In the genomic region with DNA sequence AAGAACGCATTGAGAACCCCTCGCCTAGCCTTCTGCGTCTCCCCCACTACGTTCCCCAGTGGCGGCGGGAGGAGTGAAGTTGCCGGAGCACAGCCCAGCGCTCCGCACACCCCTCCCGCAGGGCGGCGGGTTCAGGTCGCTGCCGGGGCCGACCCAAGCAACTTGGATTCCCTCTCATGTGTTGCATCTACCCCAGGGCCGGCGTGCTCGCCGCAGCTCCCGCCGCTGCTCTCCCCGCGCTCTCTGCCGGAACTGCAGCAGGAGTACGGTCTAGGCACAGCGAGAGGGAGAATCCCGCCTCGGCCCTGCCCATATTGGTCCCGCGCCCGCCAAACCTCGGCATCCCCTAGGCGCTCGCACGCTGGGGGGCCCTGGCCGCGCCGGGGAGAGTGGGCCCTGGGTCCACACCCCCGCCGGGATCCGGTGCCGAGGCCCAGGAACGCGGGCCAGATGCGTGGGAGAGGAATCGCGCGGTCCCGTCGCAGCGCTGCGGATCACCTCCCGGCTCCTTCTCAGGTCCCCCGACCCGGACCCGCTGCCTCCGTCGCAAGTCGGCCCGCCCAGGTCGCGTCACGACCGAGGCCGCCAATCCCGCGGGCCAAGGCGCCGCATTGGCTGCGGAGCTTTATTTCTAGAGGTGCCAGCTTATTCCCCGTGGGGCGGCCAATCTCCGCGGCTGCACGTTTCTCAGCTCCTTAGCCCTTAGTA, we compare ENCODE assay signal across 8 cellular contexts. TPM values are rescaled to one million over a fixed set of nuclear protein-coding genes. Genes with fewer than 3 reads are reported as not detected.
DNase-seq lines count a peak whose midpoint lies in the region; ATAC-seq, FAIRE-seq and TF ChIP-seq lines count a peak whose summit lies in the region.

No MANE protein-coding gene starts in this region.

- intact Hi-C loops in heart left ventricle (cut with DNase I) (loop anchor here in 5 of 10 donors (2.0 to 10.0 kb wide), 6 partner anchors 65 to 165 kb away; partner anchors contain the start of genes DMTF1 (in 3 of the 5) and ELAPOR2 (in 1 of the 5)), posterior cingulate gyrus (cut with DNase I) (no loop called here)

- peaks cover 6% of the 10 kb centered on the region for H3K27me3 Mint-ChIP-seq in activated naive CD8-positive, alpha-beta T cell treated with anti-CD3 and anti-CD28 coated beads, Interleukin-2, amount 50 U/mL, for 24 hours

- peak overlapping the region; percentile 93 for H3K4me3 Mint-ChIP-seq in activated naive CD8-positive, alpha-beta T cell treated with anti-CD3 and anti-CD28 coated beads, Interleukin-2, amount 50 U/mL, for 24 hours

- H3K27me3 ChIP-seq in heart left ventricle (peaks cover 0 to 15% (median 0%) of the 10 kb centered on the region in 9 donors), upper lobe of left lung (no peaks in the 10 kb centered on the region)

- DNase-seq in G401 (ENCODE audit: low spot score) (peak; percentile 89), H54 (ENCODE audit: insufficient read length, low spot score) (peak; percentile 76), M059J (ENCODE audit: low read depth) (peak; percentile 79), heart left ventricle (peak; percentile 63 to 90 (median 78)), posterior cingulate gyrus (peak; percentile 67 to 97 (median 84)), upper lobe of left lung (peak; percentile 92 to 96)
- peak; percentile 88 for DNase-seq in activated naive CD8-positive, alpha-beta T cell treated with anti-CD3 and anti-CD28 coated beads, Interleukin-2, amount 50 U/mL, for 24 hours

- TF ChIP-seq POLR2A in H54 (IDR thresholded peaks at IDR 0.05; ENCODE audit: low read depth, low read length) (peak; percentile 87), heart left ventricle (IDR thresholded peaks at IDR 0.05) (peak in 1 of 2 donors; percentile 91), upper lobe of left lung (IDR thresholded peaks at IDR 0.05) (peak; percentile 16 to 96 (median 96))

- H3K27ac Mint-ChIP-seq in activated naive CD8-positive, alpha-beta T cell treated with anti-CD3 and anti-CD28 coated beads, Interleukin-2, amount 50 U/mL, for 24 hours = peak overlapping the region; percentile 96

- in situ Hi-C loops in G401 (cut with HindIII; ENCODE audit: low sequenced_read_pairs) = no loop called here

- no peak for FAIRE-seq in H54 (lab: Jason Lieb, UNC)

- H3K4me1 Mint-ChIP-seq in activated naive CD8-positive, alpha-beta T cell treated with anti-CD3 and anti-CD28 coated beads, Interleukin-2, amount 50 U/mL, for 24 hours = peaks cover 37% of the 10 kb centered on the region

- peaks cover 21% of the 10 kb centered on the region for H3K36me3 Mint-ChIP-seq in activated naive CD8-positive, alpha-beta T cell treated with anti-CD3 and anti-CD28 coated beads, Interleukin-2, amount 50 U/mL, for 24 hours (ENCODE audit: low read depth)

- no peak for TF ChIP-seq EP300 in upper lobe of left lung (IDR thresholded peaks at IDR 0.05)

- H3K9me3 ChIP-seq in heart left ventricle = no peaks in the 10 kb centered on the region
- H3K9me3 ChIP-seq in upper lobe of left lung = no peaks in the 10 kb centered on the region

- peak overlapping the region; percentile 66 to 91 (median 87) for H3K27ac ChIP-seq in heart left ventricle
- peak overlapping the region; percentile 88 to 95 (median 92) for H3K27ac ChIP-seq in upper lobe of left lung

- TF ChIP-seq CTCF in heart left ventricle (IDR thresholded peaks at IDR 0.05) = peak in 1 of 12 donors; percentile 4
- TF ChIP-seq CTCF in upper lobe of left lung (IDR thresholded peaks at IDR 0.05) = peak in 1 of 6 experiments; percentile 37

- no peaks in the 10 kb centered on the region for H3K36me3 ChIP-seq in heart left ventricle
- H3K36me3 ChIP-seq in upper lobe of left lung = no peaks in the 10 kb centered on the region

- H3K4me3 ChIP-seq in heart left ventricle (peak overlapping the region; percentile 65 to 94 (median 86)), upper lobe of left lung (peak overlapping the region; percentile 59 to 98 (median 77))

- no peaks in the 10 kb centered on the region for H3K9me3 Mint-ChIP-seq in activated naive CD8-positive, alpha-beta T cell treated with anti-CD3 and anti-CD28 coated beads, Interleukin-2, amount 50 U/mL, for 24 hours

- ATAC-seq in SK-N-SH treated with all-trans-retinoic acid at 6 μM for 48 hours = peak; percentile 91
- peak; percentile 70 for ATAC-seq in activated naive CD8-positive, alpha-beta T cell treated with anti-CD3 and anti-CD28 coated beads, Interleukin-2, amount 50 U/mL, for 24 hours
- peak; percentile 29 to 87 (median 78) for ATAC-seq in heart left ventricle
- ATAC-seq in upper lobe of left lung (ENCODE audit: low FRiP score in 2 of 2) = peak; percentile 84 to 89

- peaks cover 0 to 42% (median 12%) of the 10 kb centered on the region in 12 donors for H3K4me1 ChIP-seq in heart left ventricle
- peaks cover 29 to 38% (median 34%) of the 10 kb centered on the region in 4 donors for H3K4me1 ChIP-seq in upper lobe of left lung

- 0 to 1% (median 0%) methylated on average over 17 to 75 of the region's 75 CpGs for WGBS in heart left ventricle, 4 donors
- 0 to 1% methylated on average over 30 to 60 of the region's 75 CpGs for WGBS in upper lobe of left lung, 2 donors

TF ChIP-seq in SK-N-SH treated with all-trans-retinoic acid at 6 μM for 48 hours, 23 proteins besides CTCF, POLR2A, EP300 and RAD21 (continues in another document):
- TF ChIP-seq ZNF8 (CRISPR knock-in tag; IDR thresholded peaks at IDR 0.05) = no peak
- no peak for TF ChIP-seq CSRNP3 (CRISPR knock-in tag; IDR thresholded peaks at IDR 0.05)
- no peak for TF ChIP-seq ISL1 (CRISPR knock-in tag; IDR thresholded peaks at IDR 0.05)
- TF ChIP-seq PATZ1 (CRISPR knock-in tag; IDR thresholded peaks at IDR 0.05; ENCODE audit: borderline replicate concordance) = 0 out of 2 replicates have a peak, but pooled peaks have one; percentile 1
- no peak for TF ChIP-seq CREB5 (CRISPR knock-in tag; IDR thresholded peaks at IDR 0.05; ENCODE audit: low read depth)
- TF ChIP-seq TOX (CRISPR knock-in tag; IDR thresholded peaks at IDR 0.05; ENCODE audit: borderline replicate concordance) = no peak

RNA-seq across cellular contexts. Expression of gene TMEM243, which starts 0.6 kb away (rescaled TPM):
- 57.4 and 73.8 TPM in 2 replicates for total RNA-seq in G401 (2014; rRNA removed; shearing (Covaris generic))
- total RNA-seq in M059J (2014; rRNA removed; shearing (Covaris generic)) = 47.9 and 64.2 TPM in 2 replicates
- total RNA-seq in heart left ventricle = 10 to 100 TPM in 2 of 9 donors, 1 to 10 TPM in 7; 1.8 to 13.1 (median 4.0) TPM
- polyA plus RNA-seq in heart left ventricle = 1 to 10 TPM; 7.0 to 8.1 TPM
- total RNA-seq in upper lobe of left lung = 100 to 1,000 TPM in 2 of 6 donors, 10 to 100 TPM in 4; 75.9 to 178 (median 99.1) TPM

Comparison
In these comparisons a context has a peak if more than half of its experiments do, and no peak if none do; other contexts are left out.
1. Peak in every context shown above with its lines: DNase-seq, ATAC-seq, H3K4me3 ChIP-seq and H3K27ac ChIP-seq.